ENCODE assay signal across 6 cellular contexts in the genomic region with DNA sequence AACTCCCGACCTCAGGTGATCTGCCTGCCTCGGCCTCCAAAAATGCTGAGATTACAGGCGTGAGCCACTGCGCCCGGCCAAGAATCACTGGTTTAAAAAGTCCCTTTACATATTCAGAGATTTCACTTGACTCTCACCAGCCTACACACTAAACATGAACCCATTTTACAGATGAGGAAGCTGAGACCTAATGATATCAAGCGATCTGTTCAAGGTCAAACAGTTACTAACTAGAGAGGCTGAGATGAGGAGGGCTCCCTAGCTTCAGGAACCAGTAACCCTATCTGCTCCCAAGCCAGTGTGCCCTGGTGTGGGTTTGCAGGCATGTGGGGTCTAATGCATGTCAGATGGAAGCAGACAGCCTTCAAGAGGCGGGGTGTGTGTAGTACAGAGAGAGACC.
"Had no signal": no experiment of that assay in that cellular context is flagged by ENCODE, and none has a peak within 500 bp of the region (broad histone marks: within the 10 kb centered on the region; RNA-seq: fewer than 3 reads in every experiment).

No MANE protein-coding gene starts in this region.

- H3K4me3 ChIP-seq: GM23338 had no signal

- DNase-seq: H9, HCEC 1CT had no signal

- H3K4me2 ChIP-seq: GM23338 had no signal

- FAIRE-seq: H1, H54, HTR-8/SVneo had no signal

- H2AFZ ChIP-seq: GM23338 had no signal

- ATAC-seq: GM23338 had no signal
